ENCODE assay signal across 1 cellular context in genomic region chr3:184315506-184315867, GRCh38.
TF ChIP-seq lines count a peak whose summit lies in the region.

No MANE protein-coding gene starts in this region.

TF ChIP-seq in HCT116, 20 proteins besides CTCF, POLR2A, EP300 and RAD21 (continued from another document):
- no peak for TF ChIP-seq REST (IDR thresholded peaks at IDR 0.05; ENCODE audit: low read depth)
- no peak for TF ChIP-seq SRF (IDR thresholded peaks at IDR 0.05; ENCODE audit: low read depth)
- TF ChIP-seq ELF1 (IDR thresholded peaks at IDR 0.05; ENCODE audit: borderline replicate concordance, low read depth), result no peak
- TF ChIP-seq YY1 (IDR thresholded peaks at IDR 0.05; ENCODE audit: extremely low read depth, insufficient replicate concordance, low read depth, low read length), result no peak
- no peak for TF ChIP-seq SIN3A (IDR thresholded peaks at IDR 0.05; ENCODE audit: low read depth)
- no peak for TF ChIP-seq FOSL1 (IDR thresholded peaks at IDR 0.05; ENCODE audit: low read depth)
- TF ChIP-seq EGR1 (IDR thresholded peaks at IDR 0.05; ENCODE audit: low read depth), result no peak
- TF ChIP-seq JUND (IDR thresholded peaks at IDR 0.05), result no peak
- TF ChIP-seq EZH2 (IDR thresholded peaks at IDR 0.05), result no peak
- no peak for TF ChIP-seq TCF7L2 (IDR thresholded peaks at IDR 0.05; ENCODE audit: borderline replicate concordance, extremely low read depth, insufficient read depth, insufficient read length)
- TF ChIP-seq MAX (IDR thresholded peaks at IDR 0.05), result no peak
